ENCODE assay signal across 21 cellular contexts in the genomic region with DNA sequence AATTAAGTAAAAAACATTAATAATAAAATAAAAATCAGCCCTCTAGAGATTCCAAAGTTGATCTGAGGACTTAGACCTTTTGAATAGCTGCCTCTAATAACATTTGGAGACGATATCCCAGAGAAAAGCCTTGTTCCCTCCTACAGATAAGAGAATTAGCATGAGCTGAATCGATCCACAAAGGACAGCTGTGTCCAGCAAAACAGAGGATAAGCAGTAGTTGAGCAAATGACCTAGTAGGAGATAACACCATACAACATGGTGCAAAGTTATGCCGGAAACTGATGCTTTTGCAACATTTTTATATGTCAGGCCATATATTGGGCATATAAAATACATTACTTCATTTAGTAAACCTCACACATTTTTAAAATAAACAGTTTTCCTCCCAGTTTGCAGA.
DNase-seq lines count a peak whose midpoint lies in the region; ATAC-seq and TF ChIP-seq lines count a peak whose summit lies in the region.
"Had no signal": no experiment of that assay in that cellular context is flagged by ENCODE, and none has a peak within 500 bp of the region (broad histone marks: within the 10 kb centered on the region; RNA-seq: fewer than 3 reads in every experiment).

No MANE protein-coding gene starts in this region.

- no peaks in the 10 kb centered on the region for H3F3A ChIP-seq in smooth muscle cell (ENCODE audit: low read depth)

- H3K4me1 ChIP-seq in left ventricle myocardium inferior (no peaks in the 10 kb centered on the region), smooth muscle cell (ENCODE audit: low read depth) (no peaks in the 10 kb centered on the region)
- H3K4me1 ChIP-seq: BLaER1 had no signal

- no peaks in the 10 kb centered on the region for H3K79me2 ChIP-seq in smooth muscle cell (ENCODE audit: low read depth)

- H3K4me2 ChIP-seq in smooth muscle cell, result no peak overlapping the region
- H3K4me2 ChIP-seq: BLaER1 had no signal

- intact Hi-C loops in Right ventricle myocardium inferior (cut with DNase I) (no loop called here), left ventricle myocardium inferior (cut with micrococcal nuclease) (no loop called here)

- H2AFZ ChIP-seq in smooth muscle cell (ENCODE audit: low read depth), result peak overlapping the region; percentile 70

- H3K27me3 ChIP-seq in left ventricle myocardium inferior (ENCODE audit: low read depth) (no peaks in the 10 kb centered on the region), smooth muscle cell (ENCODE audit: low read depth) (no peaks in the 10 kb centered on the region)
- H3K27me3 ChIP-seq: BE2C, BLaER1 had no signal

- no peak overlapping the region for H3K9ac ChIP-seq in smooth muscle cell (ENCODE audit: low read depth)
- H3K9ac ChIP-seq: BLaER1 had no signal

- WGBS in smooth muscle cell (ENCODE audit: low lambda C conversion rate), result 40% methylated on average over 3 of the region's 3 CpGs

- H3K27ac ChIP-seq in left ventricle myocardium inferior (replicated peaks) (no peak overlapping the region), smooth muscle cell (ENCODE audit: low read depth) (no peak overlapping the region)
- H3K27ac ChIP-seq: BLaER1 had no signal

- H3K36me3 ChIP-seq in left ventricle myocardium inferior (no peaks in the 10 kb centered on the region), smooth muscle cell (ENCODE audit: low read depth) (no peaks in the 10 kb centered on the region)
- H3K36me3 ChIP-seq: BE2C, BLaER1 had no signal

- H4K20me1 ChIP-seq in smooth muscle cell (ENCODE audit: low read depth), result no peaks in the 10 kb centered on the region
- H4K20me1 ChIP-seq: BLaER1 had no signal

- H3K9me3 ChIP-seq in left ventricle myocardium inferior (replicated peaks), result no peaks in the 10 kb centered on the region
- H3K9me3 ChIP-seq in smooth muscle cell (replicated peaks; ENCODE audit: low read depth), result no peaks in the 10 kb centered on the region
- H3K9me3 ChIP-seq: BE2C, BLaER1 had no signal

- ATAC-seq in Right ventricle myocardium inferior, result peak; percentile 59

- TF ChIP-seq CTCF in left ventricle myocardium inferior (IDR thresholded peaks at IDR 0.05; ENCODE audit: borderline replicate concordance), result no peak
- no peak for TF ChIP-seq CTCF in smooth muscle cell (IDR thresholded peaks at IDR 0.05; ENCODE audit: borderline replicate concordance, insufficient read depth, poor library complexity, severe bottlenecking)

- DNase-seq in Right ventricle myocardium inferior (ENCODE audit: missing footprints) (no peak), left ventricle myocardium inferior (no peak), NCI-H82 (lab: John Stamatoyannopoulos, UW) (peak; percentile 53), NCI-H82 treated with DMSO at 0.1 percent for 48 hours (lab: John Stamatoyannopoulos, UW; ENCODE audit: unreplicated experiment) (peak; percentile 11), smooth muscle cell (lab: John Stamatoyannopoulos, UW; ENCODE audit: unreplicated experiment) (no peak), DMS79 treated with DMSO at 0.1 percent for 48 hours (lab: John Stamatoyannopoulos, UW) (no peak)
- DNase-seq in activated CD4-positive, alpha-beta T cell treated with anti-CD3 and anti-CD28 coated beads, Interleukin-2, amount 50 U/mL, for 4 hours, result no peak
- DNase-seq: 8988T; ACHN; BE2C; C1 segment of cervical spinal cord; CD4-positive, alpha-beta memory T cell; CD4-positive, CD25-positive, alpha-beta regulatory T cell; CD8-positive, alpha-beta memory T cell; COR-L47; DMS 273 treated with DMSO at 0.1 percent for 48 hours; DMS153; DMS53; DMS79; GF-D8 had no signal

- H3K4me3 ChIP-seq in left ventricle myocardium inferior (no peak overlapping the region), smooth muscle cell (no peak overlapping the region)
- H3K4me3 ChIP-seq: BLaER1 had no signal

Comparison
In these comparisons a context has a peak if more than half of its experiments do, and no peak if none do; other contexts are left out.
1. DNase-seq: peak in NCI-H82 (single experiment) and NCI-H82 treated with DMSO at 0.1 percent for 48 hours (single experiment); none in Right ventricle myocardium inferior (single experiment), left ventricle myocardium inferior (single experiment), smooth muscle cell (single experiment), activated CD4-positive, alpha-beta T cell treated with anti-CD3 and anti-CD28 coated beads, Interleukin-2, amount 50 U/mL, for 4 hours (0 of 2) and DMS79 treated with DMSO at 0.1 percent for 48 hours (single experiment).